4 cellular contexts compared by ENCODE assay signal in genomic region chr14:77415403-77416030, GRCh38. TPM values are rescaled to one million over a fixed set of nuclear protein-coding genes. Genes with fewer than 3 reads are reported as not detected.
"Had no signal": no experiment of that assay in that cellular context is flagged by ENCODE, and none has a peak within 500 bp of the region (broad histone marks: within the 10 kb centered on the region; RNA-seq: fewer than 3 reads in every experiment).

No MANE protein-coding gene starts in this region.

RNA-seq across cellular contexts. Expression of gene NOXRED1, which starts 7.8 kb away (rescaled TPM):
- total RNA-seq: GM23248, GM23338, H4, H9 had no signal
